12 cellular contexts compared by ENCODE assay signal in genomic region chr9:109399258-109399767, GRCh38.
DNase-seq lines count a peak whose midpoint lies in the region; ATAC-seq and TF ChIP-seq lines count a peak whose summit lies in the region.
"Had no signal": no experiment of that assay in that cellular context is flagged by ENCODE, and none has a peak within 500 bp of the region (broad histone marks: within the 10 kb centered on the region; RNA-seq: fewer than 3 reads in every experiment).

No MANE protein-coding gene starts in this region.

- TF ChIP-seq POLR2A in Peyer's patch (IDR thresholded peaks at IDR 0.05): no peak

- peaks cover 45% of the 10 kb centered on the region for H3K4me1 Mint-ChIP-seq in activated B cell treated with CpG ODN at 0.5 μM for 24 hours

- no peaks in the 10 kb centered on the region for H3K9me3 Mint-ChIP-seq in activated B cell treated with CpG ODN at 0.5 μM for 24 hours

- no peaks in the 10 kb centered on the region for H3K36me3 Mint-ChIP-seq in activated B cell treated with CpG ODN at 0.5 μM for 24 hours (ENCODE audit: low read depth)

- H3K9me3 ChIP-seq in Peyer's patch: no peaks in the 10 kb centered on the region

- H3K36me3 ChIP-seq in Peyer's patch: peaks cover 0 to 49% (median 0%) of the 10 kb centered on the region in 3 donors

- no peak for TF ChIP-seq CTCF in activated B cell treated with CpG ODN at 0.5 μM for 24 hours (IDR thresholded peaks at IDR 0.05)
- TF ChIP-seq CTCF in Peyer's patch (IDR thresholded peaks at IDR 0.05): no peak

- peaks cover 13% of the 10 kb centered on the region for H3K27me3 Mint-ChIP-seq in activated B cell treated with CpG ODN at 0.5 μM for 24 hours

- H3K4me1 ChIP-seq in Peyer's patch: no peaks in the 10 kb centered on the region

- peak overlapping the region; percentile 29 for H3K4me3 Mint-ChIP-seq in activated B cell treated with CpG ODN at 0.5 μM for 24 hours

- DNase-seq in DMS 273 (lab: John Stamatoyannopoulos, UW; ENCODE audit: unreplicated experiment): peak; percentile 20
- no peak for DNase-seq in DMS 273 treated with DMSO at 0.1 percent for 48 hours (lab: John Stamatoyannopoulos, UW)
- no peak for DNase-seq in activated B cell treated with CpG ODN at 0.5 μM for 24 hours
- no peak for DNase-seq in GDM1 (lab: John Stamatoyannopoulos, UW)
- no peak for DNase-seq in AML-193 (lab: John Stamatoyannopoulos, UW)
- no peak for DNase-seq in Peyer's patch
- DNase-seq: central memory CD4-positive, alpha-beta T cell had no signal

- no peak overlapping the region for H3K4me3 ChIP-seq in Peyer's patch
- H3K4me3 ChIP-seq: lung had no signal

- no peaks in the 10 kb centered on the region for H3K27me3 ChIP-seq in Peyer's patch

- CTCF ChIA-PET in activated B cell treated with CpG ODN at 0.5 μM for 24 hours (lab: Charles Lee): interaction anchor here (1.9 to 3.7 kb wide), 2 partner anchors 12 to 71 kb away, joined by 7 to 29 read pairs; no protein-coding TSS in a partner anchor

- H3K27ac ChIP-seq in Peyer's patch: no peak overlapping the region
- H3K27ac ChIP-seq: 22Rv1 had no signal

- peak overlapping the region; percentile 64 for H3K27ac Mint-ChIP-seq in activated B cell treated with CpG ODN at 0.5 μM for 24 hours

- ATAC-seq in GM21390 (IDR thresholded peaks at IDR 0.05; ENCODE audit: unreplicated experiment) (peak; percentile 69), HG03066 (IDR thresholded peaks at IDR 0.05; ENCODE audit: low read depth, unreplicated experiment) (peak; percentile 44), activated B cell treated with CpG ODN at 0.5 μM for 24 hours (ENCODE audit: low read depth) (peak; percentile 68)
- ATAC-seq: SK-N-SH treated with all-trans-retinoic acid at 6 μM for 48 hours had no signal

- intact Hi-C loops in activated B cell treated with CpG ODN at 0.5 μM for 24 hours (cut with micrococcal nuclease): loop anchor here (1.0 to 5.0 kb wide), 3 partner anchors 17 to 52 kb away; no protein-coding TSS in a partner anchor

- POLR2A ChIA-PET in activated B cell treated with CpG ODN at 0.5 μM for 24 hours (lab: Charles Lee): interaction anchor here (0.6 to 4.2 kb wide), 8 partner anchors 10 to 623 kb away, joined by 3 to 26 read pairs (median 5); no protein-coding TSS in a partner anchor
